In genomic region chr12:46240436-46240835, GRCh38 we compare ENCODE assay signal across 23 cellular contexts. TPM values are rescaled to one million over a fixed set of nuclear protein-coding genes. Genes with fewer than 3 reads are reported as not detected.
DNase-seq lines count a peak whose midpoint lies in the region; ATAC-seq and TF ChIP-seq lines count a peak whose summit lies in the region.
"Had no signal": no experiment of that assay in that cellular context is flagged by ENCODE, and none has a peak within 500 bp of the region (broad histone marks: within the 10 kb centered on the region; RNA-seq: fewer than 3 reads in every experiment).

No MANE protein-coding gene starts in this region.

- no peak overlapping the region for H3K4me3 ChIP-seq in smooth muscle cell
- H3K4me3 ChIP-seq: A549, Peyer's patch, SJCRH30 had no signal

- CTCF ChIA-PET in activated naive CD4-positive, alpha-beta T cell treated with anti-CD3 and anti-CD28 coated beads for 36 hours (lab: Charles Lee), result no interaction called here

- H2AFZ ChIP-seq in smooth muscle cell (ENCODE audit: low read depth), result no peak overlapping the region

- no peak for DNase-seq in activated naive CD4-positive, alpha-beta T cell treated with anti-CD3 and anti-CD28 coated beads for 36 hours
- no peak for DNase-seq in activated naive CD4-positive, alpha-beta T cell treated with anti-CD3 and anti-CD28 coated beads, Interleukin-2, amount 50 U/mL, for 16 hours
- DNase-seq in effector memory CD8-positive, alpha-beta T cell, result no peak
- no peak for DNase-seq in smooth muscle cell (lab: John Stamatoyannopoulos, UW; ENCODE audit: unreplicated experiment)
- DNase-seq in glomerular visceral epithelial cell (ENCODE audit: extremely low spot score), result no peak
- DNase-seq: BE2C, DMS79, H7, KBM-7, NCI-H1092, NCI-H1436 treated with DMSO at 0.1 percent for 48 hours, NCI-H1930, NCI-H226, NCI-H510A treated with DMSO at 0.1 percent for 48 hours, NCI-H774, Peyer's patch, SJCRH30 had no signal

- peaks cover 44% of the 10 kb centered on the region for H4K20me1 ChIP-seq in smooth muscle cell (ENCODE audit: low read depth)

- TF ChIP-seq CTCF in smooth muscle cell (IDR thresholded peaks at IDR 0.05; ENCODE audit: borderline replicate concordance, insufficient read depth, poor library complexity, severe bottlenecking), result no peak

- H3K27me3 Mint-ChIP-seq in activated naive CD4-positive, alpha-beta T cell treated with anti-CD3 and anti-CD28 coated beads for 36 hours (ENCODE audit: low read depth), result no peaks in the 10 kb centered on the region
- no peaks in the 10 kb centered on the region for H3K27me3 Mint-ChIP-seq in IgD-negative memory B cell
- H3K27me3 Mint-ChIP-seq in effector memory CD8-positive, alpha-beta T cell, result no peaks in the 10 kb centered on the region

- peaks cover 83% of the 10 kb centered on the region for H3K79me2 ChIP-seq in smooth muscle cell (ENCODE audit: low read depth)

- peaks cover 81% of the 10 kb centered on the region for H3K4me1 Mint-ChIP-seq in activated naive CD4-positive, alpha-beta T cell treated with anti-CD3 and anti-CD28 coated beads for 36 hours (ENCODE audit: low read depth)
- H3K4me1 Mint-ChIP-seq in IgD-negative memory B cell, result peaks cover 13 to 57% (median 42%) of the 10 kb centered on the region in 3 donors
- peaks cover 36 to 71% of the 10 kb centered on the region in 2 donors for H3K4me1 Mint-ChIP-seq in effector memory CD8-positive, alpha-beta T cell (ENCODE audit: low read depth in 2 of 2)

- H3K4me2 ChIP-seq in smooth muscle cell, result no peak overlapping the region
- H3K4me2 ChIP-seq: A549 had no signal

- 83% methylated on average over 7 of the region's 7 CpGs for WGBS in smooth muscle cell (ENCODE audit: low lambda C conversion rate)

- no peaks in the 10 kb centered on the region for H3K27me3 ChIP-seq in smooth muscle cell (ENCODE audit: low read depth)
- H3K27me3 ChIP-seq: BE2C, Peyer's patch, SJCRH30 had no signal

- no peaks in the 10 kb centered on the region for H3F3A ChIP-seq in smooth muscle cell (ENCODE audit: low read depth)

- H3K27ac Mint-ChIP-seq in activated naive CD4-positive, alpha-beta T cell treated with anti-CD3 and anti-CD28 coated beads for 36 hours, result peak overlapping the region; percentile 24
- peak overlapping the region in 2 of 3 donors; percentile 41 to 54 for H3K27ac Mint-ChIP-seq in IgD-negative memory B cell
- H3K27ac Mint-ChIP-seq in effector memory CD8-positive, alpha-beta T cell, result peak overlapping the region; percentile 45 to 60

- no peaks in the 10 kb centered on the region for H3K9me3 Mint-ChIP-seq in activated naive CD4-positive, alpha-beta T cell treated with anti-CD3 and anti-CD28 coated beads for 36 hours
- peaks cover 0 to 2% (median 0%) of the 10 kb centered on the region in 3 donors for H3K9me3 Mint-ChIP-seq in IgD-negative memory B cell
- no peaks in the 10 kb centered on the region for H3K9me3 Mint-ChIP-seq in effector memory CD8-positive, alpha-beta T cell

- no peak for ATAC-seq in effector memory CD8-positive, alpha-beta T cell (replicated peaks)
- ATAC-seq in GM21390 (IDR thresholded peaks at IDR 0.05; ENCODE audit: unreplicated experiment) (no peak), GM21576 (IDR thresholded peaks at IDR 0.05; ENCODE audit: unreplicated experiment) (no peak)
- ATAC-seq: A549, HepG2 had no signal

- no peaks in the 10 kb centered on the region for H3K9me3 ChIP-seq in smooth muscle cell (replicated peaks; ENCODE audit: low read depth)
- H3K9me3 ChIP-seq: BE2C, Peyer's patch had no signal

- H3K4me1 ChIP-seq in smooth muscle cell (ENCODE audit: low read depth), result no peaks in the 10 kb centered on the region
- H3K4me1 ChIP-seq: A549, Peyer's patch, SJCRH30 had no signal

- no peak overlapping the region for H3K9ac ChIP-seq in smooth muscle cell (ENCODE audit: low read depth)

- intact Hi-C loops in activated naive CD4-positive, alpha-beta T cell treated with anti-CD3 and anti-CD28 coated beads for 36 hours (cut with micrococcal nuclease), result loop anchor here (1.0 kb wide), 1 partner anchor 9 kb away; no protein-coding TSS in a partner anchor

- H3K4me3 Mint-ChIP-seq in activated naive CD4-positive, alpha-beta T cell treated with anti-CD3 and anti-CD28 coated beads for 36 hours, result no peak overlapping the region
- H3K4me3 Mint-ChIP-seq in IgD-negative memory B cell, result no peak overlapping the region
- no peak overlapping the region for H3K4me3 Mint-ChIP-seq in effector memory CD8-positive, alpha-beta T cell

- no peaks in the 10 kb centered on the region for H3K36me3 ChIP-seq in smooth muscle cell (ENCODE audit: low read depth)

- H3K27ac ChIP-seq in smooth muscle cell (ENCODE audit: low read depth), result peak overlapping the region; percentile 29
- H3K27ac ChIP-seq: A549, HL-60, Peyer's patch, SJCRH30 had no signal

- peaks cover 82% of the 10 kb centered on the region for H3K36me3 Mint-ChIP-seq in activated naive CD4-positive, alpha-beta T cell treated with anti-CD3 and anti-CD28 coated beads for 36 hours (ENCODE audit: low read depth)
- peaks cover 15% of the 10 kb centered on the region for H3K36me3 Mint-ChIP-seq in IgD-negative memory B cell
- peaks cover 78% of the 10 kb centered on the region for H3K36me3 Mint-ChIP-seq in effector memory CD8-positive, alpha-beta T cell (ENCODE audit: insufficient read depth)

RNA-seq across cellular contexts. Expression of gene SLC38A1, which starts 28.4 kb away (rescaled TPM):
- total RNA-seq in activated naive CD4-positive, alpha-beta T cell treated with anti-CD3 and anti-CD28 coated beads for 36 hours, result 100 to 1,000 TPM; 105 to 110 TPM
- polyA plus RNA-seq in IgD-negative memory B cell (134 TPM), smooth muscle cell (23.5 and 38.5 TPM in 2 replicates)
- total RNA-seq in smooth muscle cell, result 64.4 and 85.8 TPM in 2 replicates
